8 cellular contexts compared by ENCODE assay signal in genomic region chr12:3299929-3300832, GRCh38.
DNase-seq lines count a peak whose midpoint lies in the region; ATAC-seq and TF ChIP-seq lines count a peak whose summit lies in the region.

No MANE protein-coding gene starts in this region.

- no peak for TF ChIP-seq EP300 in ovary (IDR thresholded peaks at IDR 0.05)

- H3K27ac ChIP-seq in ovary (no peak overlapping the region), testis (no peak overlapping the region)

- H3K36me3 ChIP-seq in ovary (no peaks in the 10 kb centered on the region), testis (ENCODE audit: low read depth, missing control alignments) (no peaks in the 10 kb centered on the region)

- H3K4me3 ChIP-seq in ovary = no peak overlapping the region
- H3K4me3 ChIP-seq in testis = no peak overlapping the region

- peaks cover 28% of the 10 kb centered on the region for H3K4me1 Mint-ChIP-seq in glutamatergic neuron (ENCODE audit: low read depth, unreplicated experiment)

- intact Hi-C loops in ovary (cut with DNase I) = loop anchor here (1.0 to 10.0 kb wide), 10 partner anchors 345 to 975 kb away; partner anchors contain the start of gene CCND2 (in 1 of the 4)
- intact Hi-C loops in testis (cut with DNase I; ENCODE audit: low total_unique reads) = loop anchor here (10.0 kb wide), 1 partner anchor 505 kb away; no protein-coding TSS in a partner anchor

- H3K9me3 ChIP-seq in ovary (no peaks in the 10 kb centered on the region), testis (no peaks in the 10 kb centered on the region)

- no peak overlapping the region for H3K4me3 Mint-ChIP-seq in glutamatergic neuron (ENCODE audit: unreplicated experiment)

- TF ChIP-seq POLR2A in ovary (IDR thresholded peaks at IDR 0.05) = no peak
- no peak for TF ChIP-seq POLR2A in testis (IDR thresholded peaks at IDR 0.05)

- H3K4me1 ChIP-seq in ovary (ENCODE audit: insufficient read depth) (no peaks in the 10 kb centered on the region), testis (peaks cover 6% of the 10 kb centered on the region)

- H3K27ac Mint-ChIP-seq in glutamatergic neuron (ENCODE audit: unreplicated experiment) = peak overlapping the region; percentile 72

- peak; percentile 85 for ATAC-seq in SK-N-SH treated with all-trans-retinoic acid at 6 μM for 48 hours

- DNase-seq in DMS114 treated with DMSO at 0.1 percent for 48 hours (lab: John Stamatoyannopoulos, UW; ENCODE audit: unreplicated experiment) (peak; percentile 83), GOT3 (lab: John Stamatoyannopoulos, UW) (peak; percentile 66), NAMALWA (ENCODE audit: low spot score) (peak; percentile 98), glutamatergic neuron (peak; percentile 94), ovary (peak; percentile 81 to 89 (median 85)), testis (peak; percentile 94)
- peak; percentile 80 for DNase-seq in activated naive CD4-positive, alpha-beta T cell treated with anti-CD3 and anti-CD28 coated beads, Interleukin-2, amount 50 U/mL, for 16 hours

- H3K27me3 ChIP-seq in ovary (no peaks in the 10 kb centered on the region), testis (no peaks in the 10 kb centered on the region)

- peaks cover 16% of the 10 kb centered on the region for H3K9me3 Mint-ChIP-seq in glutamatergic neuron (ENCODE audit: unreplicated experiment)

- TF ChIP-seq CTCF in glutamatergic neuron (IDR thresholded peaks at IDR 0.05; ENCODE audit: partially characterized antibody, unreplicated experiment) (peak; percentile 92), ovary (IDR thresholded peaks at IDR 0.05) (peak; percentile 70 to 86 (median 85)), testis (IDR thresholded peaks at IDR 0.05) (peak; percentile 84 to 94 (median 92))

- H3K36me3 Mint-ChIP-seq in glutamatergic neuron (ENCODE audit: unreplicated experiment) = no peaks in the 10 kb centered on the region

- WGBS in ovary, 3 donors = 2 to 3% (median 3%) methylated on average over 31 to 32 of the region's 32 CpGs
- WGBS in testis, 2 donors = 21 to 44% methylated on average over 22 to 32 of the region's 32 CpGs

- H3K27me3 Mint-ChIP-seq in glutamatergic neuron (ENCODE audit: unreplicated experiment) = peaks cover 17% of the 10 kb centered on the region

TF ChIP-seq in SK-N-SH treated with all-trans-retinoic acid at 6 μM for 48 hours, 23 proteins besides CTCF, POLR2A, EP300 and RAD21:
- TF ChIP-seq CSDC2 (CRISPR knock-in tag; IDR thresholded peaks at IDR 0.05) = no peak
- TF ChIP-seq ZFP30 (CRISPR knock-in tag; IDR thresholded peaks at IDR 0.05) = no peak
